29 cellular contexts compared by ENCODE assay signal in the genomic region with DNA sequence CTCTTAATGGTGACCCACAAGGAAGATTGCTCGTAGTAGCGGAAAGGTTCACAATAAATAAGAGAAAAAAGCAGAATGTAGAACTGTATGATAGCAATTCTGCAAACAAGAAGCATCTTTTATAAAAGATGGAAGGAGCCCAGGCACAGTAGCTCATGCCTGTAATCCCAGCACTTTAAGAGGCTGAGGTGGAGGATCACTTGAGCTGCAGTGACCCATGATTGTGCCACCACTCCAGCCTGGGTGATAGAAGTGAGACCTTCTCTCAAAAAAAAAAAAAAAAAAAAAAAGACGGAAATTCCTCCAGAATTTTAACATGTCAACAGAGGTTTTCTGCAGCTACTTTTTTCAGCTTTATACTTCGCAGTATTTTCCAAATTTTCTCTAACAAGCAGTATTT. TPM values are rescaled to one million over a fixed set of nuclear protein-coding genes. Genes with fewer than 3 reads are reported as not detected.
"Had no signal": no experiment of that assay in that cellular context is flagged by ENCODE, and none has a peak within 500 bp of the region (broad histone marks: within the 10 kb centered on the region; RNA-seq: fewer than 3 reads in every experiment).

No MANE protein-coding gene starts in this region.

- H3K9me3 Mint-ChIP-seq: activated B cell treated with CpG ODN at 0.5 μM for 24 hours; activated CD8-positive, alpha-beta T cell treated with anti-CD3 and anti-CD28 coated beads for 36 hours; activated naive CD4-positive, alpha-beta T cell treated with anti-CD3 and anti-CD28 coated beads, Interleukin-2, amount 50 U/mL, for 24 hours; activated naive CD8-positive, alpha-beta T cell treated with anti-CD3 and anti-CD28 coated beads, Interleukin-2, amount 50 U/mL, for 24 hours; activated T-cell treated with anti-CD3 and anti-CD28 coated beads, Interleukin-2, amount 50 U/mL, for 4 hours; activated T-helper 17 cell treated with anti-CD3 and anti-CD28 coated beads, Interleukin-2, amount 50 U/mL, for 72 hours; mesothelial cell of epicardium; naive B cell; stimulated activated effector memory CD8-positive, alpha-beta T cell treated with anti-CD3 and anti-CD28 coated beads, Interleukin-12 subunit alpha, Interleukin-12 subunit beta, amount 100 ng/mL, for 72 hours; stimulated activated naive CD8-positive, alpha-beta T cell treated with anti-CD3 and anti-CD28 coated beads, Interleukin-15, Interleukin-2, amounts not matched to agents 100 ng/mL and 50 ng/mL, for 24 hours had no signal

- H3K9me3 ChIP-seq: breast epithelium, colonic mucosa, gastrocnemius medialis, psoas muscle, sigmoid colon, upper lobe of right lung had no signal

- H3K27me3 ChIP-seq: breast epithelium, colonic mucosa, gastrocnemius medialis, sigmoid colon, upper lobe of right lung had no signal

- DNase-seq: activated B cell treated with CpG ODN at 0.5 μM for 24 hours; activated CD4-positive, alpha-beta T cell treated with anti-CD3 and anti-CD28 coated beads, Interleukin-2, amount 50 U/mL, for 1 hour; activated CD8-positive, alpha-beta T cell treated with anti-CD3 and anti-CD28 coated beads for 36 hours; activated gamma-delta T cell treated with Interleukin-2 at 50 U/mL for 16 hours; activated naive CD8-positive, alpha-beta T cell treated with anti-CD3 and anti-CD28 coated beads, Interleukin-2, amount 50 U/mL, for 24 hours; activated T-cell treated with anti-CD3 and anti-CD28 coated beads, Interleukin-2, amount 50 U/mL, for 4 hours; colonic mucosa; effector CD8-positive, alpha-beta T cell; gastrocnemius medialis; hippocampal formation; left cardiac atrium; naive B cell; nucleus accumbens; psoas muscle; sigmoid colon; small intestine; stimulated activated CD4-positive, alpha-beta T cell treated with anti-CD3 and anti-CD28 coated beads, Interleukin-4, amount 100 ng/mL, for 24 hours; substantia nigra; T-helper 2 cell; upper lobe of right lung had no signal

- H3K36me3 ChIP-seq: breast epithelium had no signal

- H3K27ac Mint-ChIP-seq: activated B cell treated with CpG ODN at 0.5 μM for 24 hours; activated CD8-positive, alpha-beta T cell treated with anti-CD3 and anti-CD28 coated beads for 36 hours; activated naive CD4-positive, alpha-beta T cell treated with anti-CD3 and anti-CD28 coated beads, Interleukin-2, amount 50 U/mL, for 24 hours; activated naive CD8-positive, alpha-beta T cell treated with anti-CD3 and anti-CD28 coated beads, Interleukin-2, amount 50 U/mL, for 24 hours; activated T-helper 17 cell treated with anti-CD3 and anti-CD28 coated beads, Interleukin-2, amount 50 U/mL, for 72 hours; mesothelial cell of epicardium; stimulated activated effector memory CD8-positive, alpha-beta T cell treated with anti-CD3 and anti-CD28 coated beads, Interleukin-12 subunit alpha, Interleukin-12 subunit beta, amount 100 ng/mL, for 72 hours; stimulated activated naive CD8-positive, alpha-beta T cell treated with anti-CD3 and anti-CD28 coated beads, Interleukin-15, Interleukin-2, amounts not matched to agents 100 ng/mL and 50 ng/mL, for 24 hours had no signal

- H3K4me3 Mint-ChIP-seq: activated B cell treated with CpG ODN at 0.5 μM for 24 hours; activated CD8-positive, alpha-beta T cell treated with anti-CD3 and anti-CD28 coated beads for 36 hours; activated naive CD4-positive, alpha-beta T cell treated with anti-CD3 and anti-CD28 coated beads, Interleukin-2, amount 50 U/mL, for 24 hours; activated naive CD8-positive, alpha-beta T cell treated with anti-CD3 and anti-CD28 coated beads, Interleukin-2, amount 50 U/mL, for 24 hours; activated T-cell treated with anti-CD3 and anti-CD28 coated beads, Interleukin-2, amount 50 U/mL, for 4 hours; activated T-helper 17 cell treated with anti-CD3 and anti-CD28 coated beads, Interleukin-2, amount 50 U/mL, for 72 hours; mesothelial cell of epicardium; naive B cell; stimulated activated effector memory CD8-positive, alpha-beta T cell treated with anti-CD3 and anti-CD28 coated beads, Interleukin-12 subunit alpha, Interleukin-12 subunit beta, amount 100 ng/mL, for 72 hours; stimulated activated naive CD8-positive, alpha-beta T cell treated with anti-CD3 and anti-CD28 coated beads, Interleukin-15, Interleukin-2, amounts not matched to agents 100 ng/mL and 50 ng/mL, for 24 hours had no signal

- H3K27me3 Mint-ChIP-seq: activated B cell treated with CpG ODN at 0.5 μM for 24 hours; activated CD8-positive, alpha-beta T cell treated with anti-CD3 and anti-CD28 coated beads for 36 hours; activated naive CD4-positive, alpha-beta T cell treated with anti-CD3 and anti-CD28 coated beads, Interleukin-2, amount 50 U/mL, for 24 hours; activated naive CD8-positive, alpha-beta T cell treated with anti-CD3 and anti-CD28 coated beads, Interleukin-2, amount 50 U/mL, for 24 hours; activated T-helper 17 cell treated with anti-CD3 and anti-CD28 coated beads, Interleukin-2, amount 50 U/mL, for 72 hours; naive B cell; stimulated activated naive CD8-positive, alpha-beta T cell treated with anti-CD3 and anti-CD28 coated beads, Interleukin-15, Interleukin-2, amounts not matched to agents 100 ng/mL and 50 ng/mL, for 24 hours had no signal

- H3K4me3 ChIP-seq: breast epithelium, colonic mucosa, gastrocnemius medialis, psoas muscle, sigmoid colon, upper lobe of right lung had no signal

- H3K36me3 Mint-ChIP-seq: activated naive CD4-positive, alpha-beta T cell treated with anti-CD3 and anti-CD28 coated beads, Interleukin-2, amount 50 U/mL, for 24 hours had no signal

- ATAC-seq: activated CD8-positive, alpha-beta T cell treated with anti-CD3 and anti-CD28 coated beads for 36 hours; activated naive CD8-positive, alpha-beta T cell treated with anti-CD3 and anti-CD28 coated beads, Interleukin-2, amount 50 U/mL, for 24 hours; activated T-cell treated with anti-CD3 and anti-CD28 coated beads, Interleukin-2, amount 50 U/mL, for 4 hours; activated T-helper 17 cell treated with anti-CD3 and anti-CD28 coated beads, Interleukin-2, amount 50 U/mL, for 72 hours; gastrocnemius medialis; left cardiac atrium; psoas muscle; stimulated activated effector memory CD8-positive, alpha-beta T cell treated with anti-CD3 and anti-CD28 coated beads, Interleukin-12 subunit alpha, Interleukin-12 subunit beta, amount 100 ng/mL, for 72 hours; upper lobe of right lung had no signal

- H3K4me1 Mint-ChIP-seq: activated B cell treated with CpG ODN at 0.5 μM for 24 hours; activated naive CD4-positive, alpha-beta T cell treated with anti-CD3 and anti-CD28 coated beads, Interleukin-2, amount 50 U/mL, for 24 hours; activated naive CD8-positive, alpha-beta T cell treated with anti-CD3 and anti-CD28 coated beads, Interleukin-2, amount 50 U/mL, for 24 hours; activated T-helper 17 cell treated with anti-CD3 and anti-CD28 coated beads, Interleukin-2, amount 50 U/mL, for 72 hours; naive B cell; stimulated activated effector memory CD8-positive, alpha-beta T cell treated with anti-CD3 and anti-CD28 coated beads, Interleukin-12 subunit alpha, Interleukin-12 subunit beta, amount 100 ng/mL, for 72 hours had no signal

RNA-seq across cellular contexts. Expression of gene ERVW-1, which starts 17.2 kb away (rescaled TPM):
- total RNA-seq: activated B cell treated with CpG ODN at 0.5 μM for 24 hours; activated CD8-positive, alpha-beta T cell treated with anti-CD3 and anti-CD28 coated beads for 36 hours; activated T-cell treated with anti-CD3 and anti-CD28 coated beads, Interleukin-2, amount 50 U/mL, for 4 hours; activated T-helper 17 cell treated with anti-CD3 and anti-CD28 coated beads, Interleukin-2, amount 50 U/mL, for 72 hours; breast epithelium; colonic mucosa; dermis microvascular lymphatic vessel endothelial cell; epithelial cell of proximal tubule; left cardiac atrium; liver; mesothelial cell of epicardium; psoas muscle; sigmoid colon; upper lobe of right lung had no signal
